Comparison of ENCODE assay signal across 8 cellular contexts in the genomic region with DNA sequence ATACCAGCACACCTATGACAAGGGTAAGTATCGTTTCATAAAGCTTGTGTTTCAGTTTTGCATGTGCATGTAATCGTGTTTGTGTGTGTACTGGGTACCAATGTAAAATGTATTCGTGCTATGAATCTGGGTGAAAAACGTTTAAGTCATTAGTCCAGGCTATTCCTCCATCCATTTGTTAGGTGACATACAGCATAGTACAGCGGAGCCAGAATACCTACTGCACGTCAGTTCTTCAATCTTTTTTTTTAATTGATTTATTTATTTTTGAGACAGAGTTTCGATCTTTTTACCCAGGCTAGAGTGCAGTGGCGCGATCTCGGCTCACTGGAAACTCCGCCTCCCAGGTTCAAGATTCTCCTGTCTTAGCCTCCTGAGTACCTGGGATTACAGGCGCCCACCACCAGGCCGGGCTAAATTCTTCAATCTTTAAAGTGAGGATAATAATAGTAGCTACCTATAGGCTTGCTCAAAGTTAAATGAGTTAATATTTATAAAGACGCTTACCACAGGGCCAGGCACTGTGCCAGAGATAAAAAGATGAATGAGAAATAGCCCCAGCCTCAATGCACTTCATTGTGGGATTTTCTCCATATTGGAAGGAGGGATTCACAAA. TPM values are rescaled to one million over a fixed set of nuclear protein-coding genes. Genes with fewer than 3 reads are reported as not detected.
DNase-seq lines count a peak whose midpoint lies in the region; ATAC-seq and TF ChIP-seq lines count a peak whose summit lies in the region.

No MANE protein-coding gene starts in this region.

- peaks cover 24 to 25% of the 10 kb centered on the region in 2 donors for H3K4me1 Mint-ChIP-seq in natural killer cell

- H3K4me3 ChIP-seq in GM12865 (ENCODE audit: low read depth, low read length) (peak overlapping the region; percentile 98), choroid plexus epithelial cell (ENCODE audit: low read depth, low read length) (peak overlapping the region; percentile 98)

- peak overlapping the region; percentile 93 to 98 for H3K27ac Mint-ChIP-seq in natural killer cell

- intact Hi-C loops in natural killer cell (cut with micrococcal nuclease): loop anchor here (1.0 to 10.0 kb wide), 9 partner anchors 44 to 302 kb away; a partner anchor contains a TSS

- TF ChIP-seq CTCF in GM12865 (IDR thresholded peaks at IDR 0.05; ENCODE audit: insufficient read depth, low read depth, low read length, missing control alignments): no peak
- no peak for TF ChIP-seq CTCF in choroid plexus epithelial cell (conservative IDR thresholded peaks at IDR 0.05; ENCODE audit: low read depth, low read length)
- no peak for TF ChIP-seq CTCF in natural killer cell (IDR thresholded peaks at IDR 0.05)

- H3K36me3 Mint-ChIP-seq in natural killer cell: no peaks in the 10 kb centered on the region

- H3K9me3 ChIP-seq in KOPT-K1 (ENCODE audit: insufficient read depth, low read length, poor library complexity, severe bottlenecking): no peaks in the 10 kb centered on the region

- H3K36me3 ChIP-seq in KOPT-K1 (ENCODE audit: insufficient read depth, low read length): peaks cover 36% of the 10 kb centered on the region

- H3K4me3 Mint-ChIP-seq in natural killer cell: peak overlapping the region; percentile 99

- H3K9me3 Mint-ChIP-seq in natural killer cell: no peaks in the 10 kb centered on the region

- H3K27me3 Mint-ChIP-seq in natural killer cell (ENCODE audit: low read depth in 2 of 2): no peaks in the 10 kb centered on the region

- DNase-seq in GM12865 (ENCODE audit: low read depth) (no peak), choroid plexus epithelial cell (ENCODE audit: low read depth) (no peak), natural killer cell (no peak), KG1 (lab: John Stamatoyannopoulos, UW) (no peak), HPDE6-E6E7 (ENCODE audit: extremely low spot score) (no peak)

- ATAC-seq in natural killer cell (no peak), GM21447 (IDR thresholded peaks at IDR 0.05; ENCODE audit: unreplicated experiment) (no peak), HG03139 (IDR thresholded peaks at IDR 0.05; ENCODE audit: unreplicated experiment) (no peak)

- H3K27ac ChIP-seq in KOPT-K1 (ENCODE audit: low read depth, low read length, poor library complexity, severe bottlenecking): peak overlapping the region; percentile 90

RNA-seq across cellular contexts. Expression of a gene that starts 0.6 kb away (rescaled TPM):
- 10 to 100 TPM; 29.5 to 50.3 (median 35.5) TPM for total RNA-seq in natural killer cell

RNA-seq across cellular contexts. Expression of a gene that starts 20.2 kb away (rescaled TPM):
- 1 to 10 TPM; 4.4 to 5.5 (median 5.5) TPM for total RNA-seq in natural killer cell

RNA-seq across cellular contexts. Expression of a gene that starts 38.9 kb away (rescaled TPM):
- under 1 TPM in 2 of 3 donors, not detected in 1; 0.26 to 0.66 TPM for total RNA-seq in natural killer cell

RNA-seq across cellular contexts. Expression of a gene that starts 44.0 kb away (rescaled TPM):
- 10 to 100 TPM; 11.0 to 15.9 (median 14.6) TPM for total RNA-seq in natural killer cell
